Comparison of ENCODE assay signal across 15 cellular contexts in the genomic region with DNA sequence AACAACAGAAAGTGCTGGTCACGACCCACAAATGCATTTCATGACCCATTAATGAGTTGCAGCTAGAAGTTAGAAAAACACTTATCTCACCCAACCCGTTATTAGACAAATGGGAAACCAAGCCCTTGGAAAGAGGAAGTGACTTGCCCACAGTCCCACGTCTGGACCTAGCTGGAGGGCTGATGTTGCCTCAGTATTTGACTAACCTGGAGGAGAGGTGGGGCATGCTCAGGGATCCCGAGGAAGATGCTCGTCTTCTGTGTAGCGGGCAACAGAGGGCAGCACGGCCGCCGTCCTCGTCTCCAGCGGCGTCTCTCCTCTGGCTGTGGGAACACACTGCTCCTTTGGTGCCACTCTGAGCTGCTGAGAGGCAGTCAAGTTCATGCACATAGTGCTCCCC. TPM values are rescaled to one million over a fixed set of nuclear protein-coding genes. Genes with fewer than 3 reads are reported as not detected.
DNase-seq lines count a peak whose midpoint lies in the region; ATAC-seq, FAIRE-seq and TF ChIP-seq lines count a peak whose summit lies in the region.
"Had no signal": no experiment of that assay in that cellular context is flagged by ENCODE, and none has a peak within 500 bp of the region (broad histone marks: within the 10 kb centered on the region; RNA-seq: fewer than 3 reads in every experiment).

No MANE protein-coding gene starts in this region.

- H3K4me2 ChIP-seq in SK-N-SH (no peak overlapping the region), K562 (ENCODE audit: insufficient read depth, low read length) (no peak overlapping the region)

- ATAC-seq in SK-N-SH treated with all-trans-retinoic acid at 6 μM for 48 hours (peak; percentile 30; the same call in 1 of the 3 replicates), K562 (peak; percentile 6), sciatic nerve (no peak), HG03442 (IDR thresholded peaks at IDR 0.05; ENCODE audit: unreplicated experiment) (no peak), GM18870 (IDR thresholded peaks at IDR 0.05; ENCODE audit: unreplicated experiment) (no peak)

- no peaks in the 10 kb centered on the region for H3K9me1 ChIP-seq in K562 (ENCODE audit: control insufficient read depth, insufficient read depth, low read length)

- H3K9me3 ChIP-seq in SK-N-SH: no peaks in the 10 kb centered on the region
- H3K9me3 ChIP-seq in K562 (replicated peaks; ENCODE audit: control insufficient read depth, insufficient read depth, low read depth, low read length): no peaks in the 10 kb centered on the region
- H3K9me3 ChIP-seq: MG63, SJSA1, stomach had no signal

- H2AFZ ChIP-seq in SK-N-SH (ENCODE audit: low read depth) (no peak overlapping the region), K562 (ENCODE audit: low read depth, low read length) (no peak overlapping the region)

- H3K9ac ChIP-seq in SK-N-SH: no peak overlapping the region
- H3K9ac ChIP-seq in K562 (ENCODE audit: insufficient read depth in 1 of 2, low read depth in 2 of 2, low read length in 2 of 2): no peak overlapping the region

- TF ChIP-seq POLR2A in K562 (conservative IDR thresholded peaks at IDR 0.05): no peak

- H4K20me1 ChIP-seq in SK-N-SH (ENCODE audit: insufficient read depth) (no peaks in the 10 kb centered on the region), K562 (replicated peaks; ENCODE audit: control insufficient read depth, insufficient read depth, low read length) (peaks cover 10% of the 10 kb centered on the region; the same call in 1 of the 2 replicates)

- H3F3A ChIP-seq in SK-N-SH (replicated peaks; ENCODE audit: insufficient read depth): no peaks in the 10 kb centered on the region

- H3K4me1 ChIP-seq in SK-N-SH (ENCODE audit: control insufficient read depth in 1 of 2, insufficient read depth in 2 of 2, low read depth in 1 of 2, low read length in 1 of 2) (no peaks in the 10 kb centered on the region), K562 (replicated peaks in 1 of 2; ENCODE audit: control insufficient read depth in 2 of 2, insufficient read depth in 2 of 2, low read length in 2 of 2) (no peaks in the 10 kb centered on the region)
- H3K4me1 ChIP-seq: SJSA1 had no signal

- H3K4me3 ChIP-seq in SK-N-SH (ENCODE audit: low read depth in 2 of 2, low read length in 1 of 2): no peak overlapping the region
- no peak overlapping the region for H3K4me3 ChIP-seq in K562
- H3K4me3 ChIP-seq: MG63, SJSA1, stomach had no signal

- H3K36me3 ChIP-seq in SK-N-SH (replicated peaks in 1 of 2; ENCODE audit: control insufficient read depth in 1 of 2, insufficient read depth in 2 of 2, low read length in 1 of 2): no peaks in the 10 kb centered on the region
- H3K36me3 ChIP-seq in K562 (ENCODE audit: control insufficient read depth, insufficient read depth, low read length): peaks cover 95% of the 10 kb centered on the region
- H3K36me3 ChIP-seq: MG63, SJSA1 had no signal

- WGBS in SK-N-SH (ENCODE audit: low lambda C conversion rate): 11% methylated on average over 12 of the region's 12 CpGs
- 82% methylated on average over 7 of the region's 12 CpGs for WGBS in K562 (ENCODE audit: insufficient coverage, low coverage, missing lambda C conversion rate)

- CTCF ChIA-PET in SK-N-SH (lab: Yijun Ruan, JAX): interaction anchor here (0.5 to 15.2 kb wide), 4 partner anchors 9 to 797 kb away, joined by 3 to 162 read pairs (median 8); no protein-coding TSS in a partner anchor
- CTCF ChIA-PET in K562 (lab: Yijun Ruan, JAX; ENCODE audit: low intra/inter-chr PET ratio): no interaction called here

- TF ChIP-seq CTCF in SK-N-SH (IDR thresholded peaks at IDR 0.05): no peak
- TF ChIP-seq CTCF in K562 (IDR thresholded peaks at IDR 0.05 in 2 of 3, conservative IDR thresholded peaks at IDR 0.05 in 1 of 3; ENCODE audit: insufficient read depth in 2 of 3, low read depth in 1 of 3, low read length in 3 of 3): no peak

- BruUV-seq in K562 (replicated peaks; lab: Mats Ljungman, UMichigan): no TSS peak

- no peaks in the 10 kb centered on the region for H3K79me2 ChIP-seq in SK-N-SH (ENCODE audit: insufficient read depth)
- H3K79me2 ChIP-seq in K562 (ENCODE audit: control insufficient read depth, insufficient read depth, low read length): peaks cover 50% of the 10 kb centered on the region

- no peaks in the 10 kb centered on the region for H3K9me2 ChIP-seq in SK-N-SH

- intact Hi-C loops in K562 (cut with micrococcal nuclease): no loop called here
- intact Hi-C loops in sciatic nerve (cut with DNase I): no loop called here

- POLR2A ChIA-PET in SK-N-SH (lab: Yijun Ruan, JAX) (no interaction called here), K562 (lab: Yijun Ruan, JAX) (interaction anchor here (0.6 to 1.5 kb wide), 5 partner anchors 8 to 237 kb away, joined by 3 to 6 read pairs (median 4); no protein-coding TSS in a partner anchor)

- no peak for TF ChIP-seq EP300 in SK-N-SH (IDR thresholded peaks at IDR 0.05; ENCODE audit: borderline replicate concordance in 1 of 2, low read depth in 1 of 2, low read length in 1 of 2)
- TF ChIP-seq EP300 in K562 (IDR thresholded peaks at IDR 0.05; ENCODE audit: low read length): no peak

- no peak for TF ChIP-seq RAD21 in SK-N-SH (IDR thresholded peaks at IDR 0.05; ENCODE audit: low read length)
- no peak for TF ChIP-seq RAD21 in K562 (CRISPR knock-in tag; conservative IDR thresholded peaks at IDR 0.05 in 1 of 2, IDR thresholded peaks at IDR 0.05 in 1 of 2)

- no peak for DNase-seq in SK-N-SH
- peak; percentile 5 to 21 for DNase-seq in Kasumi-1 (lab: John Stamatoyannopoulos, UW)
- no peak for DNase-seq in K562 (ENCODE audit: extremely low read depth in 1 of 4, low spot score in 3 of 4)
- peak; percentile 44 for DNase-seq in sciatic nerve (ENCODE audit: low spot score)
- no peak for DNase-seq in NCI-H2029 treated with DMSO at 0.1 percent for 48 hours (lab: John Stamatoyannopoulos, UW)
- DNase-seq: anterior cingulate cortex, glutamatergic neuron, MG63, NCI-H524, stomach had no signal

- no peak for FAIRE-seq in K562 (lab: Jason Lieb, UNC)
- FAIRE-seq: A204.1 had no signal

- H3K27me3 ChIP-seq in SK-N-SH (ENCODE audit: insufficient read depth): peaks cover 94% of the 10 kb centered on the region
- no peaks in the 10 kb centered on the region for H3K27me3 ChIP-seq in K562 (ENCODE audit: control insufficient read depth in 2 of 2, insufficient read depth in 2 of 2, low read length in 2 of 2)
- H3K27me3 ChIP-seq: MG63, stomach had no signal

- in situ Hi-C loops in K562 (cut with MboI): loop anchor here (25.0 kb wide), 1 partner anchor 399 kb away; no protein-coding TSS in a partner anchor

- H3K27ac ChIP-seq in SK-N-SH (ENCODE audit: low read depth in 2 of 2, low read length in 1 of 2) (no peak overlapping the region), K562 (ENCODE audit: extremely low read depth, low read depth, low read length) (no peak overlapping the region)
- H3K27ac ChIP-seq: SJSA1 had no signal

TF ChIP-seq in SK-N-SH, 30 proteins besides CTCF, POLR2A, EP300 and RAD21 (continues in another document):
- TF ChIP-seq SIN3A (IDR thresholded peaks at IDR 0.05; ENCODE audit: borderline replicate concordance, low read depth, low read length) (no peak), JUND (IDR thresholded peaks at IDR 0.05) (no peak)

TF ChIP-seq in K562, 482 proteins besides CTCF, POLR2A, EP300 and RAD21 (continues in another document):
- peak; percentile 74 for TF ChIP-seq SPI1 (IDR thresholded peaks at IDR 0.05; ENCODE audit: borderline replicate concordance, low read depth, low read length)

RNA-seq across cellular contexts. Expression of a gene that starts 12.7 kb away (rescaled TPM):
- polyA plus RNA-seq in SK-N-SH (2012; rRNA removed) (not detected in 2 replicates), K562 (2011; rRNA removed) (36.9 and 42.9 TPM in 2 replicates), K562 (2014; fragmentation: Illumina TruSeq; extraction: Trizol) (12.6 and 13.6 TPM in 2 replicates), K562 (2014; fragmentation: Nextera tagmentation; extraction: Ambion mirVana) (10 to 100 TPM; 13.7 to 47.6 TPM), K562 (2014; rRNA removed) (30.3 and 33.2 TPM in 2 replicates)
- polyA plus RNA-seq in SK-N-SH (2012; cell fraction: cytosol; rRNA removed): not detected in 2 replicates
- polyA plus RNA-seq in SK-N-SH (2012; cell fraction: nucleus; rRNA removed): not detected in 2 replicates
- 52.6 and 55.6 TPM in 2 replicates for total RNA-seq in K562 (2011; cell fraction: chromatin; rRNA removed; ENCODE audit: low replicate concordance)
- 37.4 and 40.2 TPM in 2 replicates for total RNA-seq in K562 (2011; cell fraction: nucleolus; rRNA removed)
- total RNA-seq in K562 (2011; cell fraction: nucleoplasm; rRNA removed): 57.5 and 64.9 TPM in 2 replicates
- total RNA-seq in K562 (2014; rRNA removed) (39.6 and 52.1 TPM in 2 replicates), K562 (2014; rRNA removed; fragmentation: Illumina TruSeq; extraction: Trizol) (68.9 and 71.9 TPM in 2 replicates), K562 (2015; rRNA removed; fragmentation: Illumina TruSeq; extraction: Trizol) (49.7 and 53.2 TPM in 2 replicates), K562 (2021) (93.5 and 99.3 TPM in 2 replicates), sciatic nerve (130 TPM)
- polyA plus RNA-seq in K562 (2011; cell fraction: cytosol; rRNA removed): 20.5 and 35.3 TPM in 2 replicates
- polyA plus RNA-seq in K562 (2011; cell fraction: nucleus; rRNA removed): 28.5 and 42.5 TPM in 2 replicates
- 12.1 and 12.4 TPM in 2 replicates for polyA plus RNA-seq in K562 (2012)
- polyA minus RNA-seq in K562 (2011; rRNA and poly(A)+ RNA removed): 109 and 119 TPM in 2 replicates
- 68.1 and 69.3 TPM in 2 replicates for polyA minus RNA-seq in K562 (2011; cell fraction: cytosol; rRNA and poly(A)+ RNA removed)
- polyA minus RNA-seq in K562 (2011; cell fraction: nucleus; rRNA and poly(A)+ RNA removed): 21.5 and 41.5 TPM in 2 replicates

RNA-seq across cellular contexts. Expression of a gene that starts 34.8 kb away (rescaled TPM):
- polyA plus RNA-seq in SK-N-SH (2012; rRNA removed): 8.3 and 11.2 TPM in 2 replicates
- 14.3 and 24.2 TPM in 2 replicates for polyA plus RNA-seq in SK-N-SH (2012; cell fraction: cytosol; rRNA removed)
- 3.4 and 6.3 TPM in 2 replicates for polyA plus RNA-seq in SK-N-SH (2012; cell fraction: nucleus; rRNA removed)
- 0.86 TPM in 2 replicates for total RNA-seq in K562 (2011; cell fraction: chromatin; rRNA removed; ENCODE audit: low replicate concordance)
- total RNA-seq in K562 (2011; cell fraction: nucleolus; rRNA removed): 0.66 and 0.67 TPM in 2 replicates
- total RNA-seq in K562 (2011; cell fraction: nucleoplasm; rRNA removed): 0.84 and 0.88 TPM in 2 replicates
- not detected in 2 replicates for total RNA-seq in K562 (2014; rRNA removed)
- total RNA-seq in K562 (2014; rRNA removed; fragmentation: Illumina TruSeq; extraction: Trizol): 0.38 TPM in 1 of 2 replicates, not detected in the other
- 0.11 TPM in 2 replicates for total RNA-seq in K562 (2015; rRNA removed; fragmentation: Illumina TruSeq; extraction: Trizol)
- total RNA-seq in K562 (2021): 0.07 and 1.0 TPM in 2 replicates
- polyA plus RNA-seq in K562 (2011; rRNA removed): 0.11 and 0.61 TPM in 2 replicates
- 0.06 and 0.19 TPM in 2 replicates for polyA plus RNA-seq in K562 (2011; cell fraction: cytosol; rRNA removed)
- 0.11 and 0.14 TPM in 2 replicates for polyA plus RNA-seq in K562 (2011; cell fraction: nucleus; rRNA removed)
- polyA plus RNA-seq in K562 (2012): 0.03 and 0.48 TPM in 2 replicates
- 0.28 and 0.33 TPM in 2 replicates for polyA plus RNA-seq in K562 (2014; fragmentation: Illumina TruSeq; extraction: Trizol)
- under 1 TPM; 0.50 to 0.63 TPM for polyA plus RNA-seq in K562 (2014; fragmentation: Nextera tagmentation; extraction: Ambion mirVana)
- 0.04 and 0.53 TPM in 2 replicates for polyA plus RNA-seq in K562 (2014; rRNA removed)
- 0.15 and 0.42 TPM in 2 replicates for polyA minus RNA-seq in K562 (2011; rRNA and poly(A)+ RNA removed)
- polyA minus RNA-seq in K562 (2011; cell fraction: cytosol; rRNA and poly(A)+ RNA removed): not detected in 2 replicates
- 0.27 and 0.44 TPM in 2 replicates for polyA minus RNA-seq in K562 (2011; cell fraction: nucleus; rRNA and poly(A)+ RNA removed)
- 7.9 TPM for total RNA-seq in sciatic nerve

Comparison
In these comparisons a context has a peak if more than half of its experiments do, and no peak if none do; other contexts are left out.
1. ATAC-seq: peak in SK-N-SH treated with all-trans-retinoic acid at 6 μM for 48 hours (single experiment) and K562 (single experiment); none in sciatic nerve (single experiment), HG03442 (single experiment) and GM18870 (single experiment).
2. DNase-seq: peak in Kasumi-1 (2 of 2) and sciatic nerve (single experiment); none in SK-N-SH (single experiment), K562 (0 of 4) and NCI-H2029 treated with DMSO at 0.1 percent for 48 hours (single experiment).